Comparison of ENCODE assay signal across 8 cellular contexts in the genomic region with DNA sequence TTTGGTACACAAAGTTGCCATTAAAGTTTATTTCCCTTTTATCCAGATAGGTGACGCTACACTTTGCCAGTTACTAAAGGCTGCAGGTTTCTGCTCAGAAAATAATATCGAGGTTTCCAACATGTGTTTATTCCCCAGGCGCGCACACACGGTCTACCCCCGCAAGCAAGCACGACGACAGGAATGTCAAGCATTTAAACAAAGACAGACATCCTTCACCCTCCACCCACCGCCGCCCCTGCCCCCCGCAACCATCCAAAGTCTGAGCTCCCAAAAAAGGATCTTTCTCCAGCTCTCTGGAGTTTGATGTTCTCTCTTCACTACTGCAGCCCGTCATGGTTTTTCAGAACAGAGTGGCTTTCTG. TPM values are rescaled to one million over a fixed set of nuclear protein-coding genes. Genes with fewer than 3 reads are reported as not detected.
DNase-seq lines count a peak whose midpoint lies in the region; ATAC-seq, FAIRE-seq and TF ChIP-seq lines count a peak whose summit lies in the region.

No MANE protein-coding gene starts in this region.

- no peak for FAIRE-seq in astrocyte (lab: Jason Lieb, UNC)

- peak overlapping the region; percentile 59 for H3K27ac ChIP-seq in astrocyte (ENCODE audit: low read depth, low read length)
- peak overlapping the region in 3 of 4 donors; percentile 15 to 74 (median 54) for H3K27ac ChIP-seq in upper lobe of left lung

- 2% methylated on average over 12 of the region's 12 CpGs for WGBS in upper lobe of left lung, 2 donors

- TF ChIP-seq EP300 in upper lobe of left lung (IDR thresholded peaks at IDR 0.05): no peak

- H2AFZ ChIP-seq in astrocyte (ENCODE audit: low read depth, low read length): peak overlapping the region; percentile 98

- peak overlapping the region; percentile 100 for H3K4me2 ChIP-seq in astrocyte (ENCODE audit: low read length)

- peaks cover 47% of the 10 kb centered on the region for H3K27me3 Mint-ChIP-seq in activated naive CD4-positive, alpha-beta T cell treated with anti-CD3 and anti-CD28 coated beads, Interleukin-2, amount 50 U/mL, for 24 hours
- H3K27me3 Mint-ChIP-seq in activated naive CD4-positive, alpha-beta T cell treated with anti-CD3 and anti-CD28 coated beads for 36 hours (ENCODE audit: low read depth): peaks cover 59% of the 10 kb centered on the region
- H3K27me3 Mint-ChIP-seq in astrocyte (ENCODE audit: low read depth, unreplicated experiment): peaks cover 6% of the 10 kb centered on the region

- H3K9ac ChIP-seq in astrocyte (ENCODE audit: low read length): peak overlapping the region; percentile 83

- H4K20me1 ChIP-seq in astrocyte (ENCODE audit: insufficient read depth, low read length): peaks cover 15% of the 10 kb centered on the region

- DNase-seq in activated naive CD4-positive, alpha-beta T cell treated with anti-CD3 and anti-CD28 coated beads for 36 hours: no peak
- DNase-seq in astrocyte (ENCODE audit: low read depth) (peak; percentile 51), kidney epithelial cell (ENCODE audit: low read depth) (no peak), upper lobe of left lung (peak in 1 of 2 donors; percentile 17), cerebellar nuclear complex (lab: John Stamatoyannopoulos, UW) (no peak), HPDE6-E6E7 (ENCODE audit: extremely low spot score) (no peak), NCI-H82 treated with DMSO at 0.1 percent for 48 hours (lab: John Stamatoyannopoulos, UW; ENCODE audit: unreplicated experiment) (no peak)

- no peaks in the 10 kb centered on the region for H3K9me3 ChIP-seq in astrocyte (ENCODE audit: insufficient read depth, low read depth, low read length)
- no peaks in the 10 kb centered on the region for H3K9me3 ChIP-seq in upper lobe of left lung

- H3K4me3 ChIP-seq in astrocyte (ENCODE audit: insufficient read depth, low read depth, low read length) (peak overlapping the region; percentile 83), kidney epithelial cell (ENCODE audit: low read depth, low read length) (peak overlapping the region; percentile 48), upper lobe of left lung (peak overlapping the region in 3 of 4 donors; percentile 45 to 58 (median 56))

- no peaks in the 10 kb centered on the region for H3K36me3 ChIP-seq in astrocyte (ENCODE audit: insufficient read depth, low read length)
- no peaks in the 10 kb centered on the region for H3K36me3 ChIP-seq in kidney epithelial cell (ENCODE audit: control insufficient read depth, insufficient read depth, low read length)
- H3K36me3 ChIP-seq in upper lobe of left lung: no peaks in the 10 kb centered on the region

- TF ChIP-seq CTCF in astrocyte (IDR thresholded peaks at IDR 0.05; ENCODE audit: insufficient read depth, low read depth, low read length): peak; percentile 20
- TF ChIP-seq CTCF in kidney epithelial cell (IDR thresholded peaks at IDR 0.05; ENCODE audit: insufficient read depth, low read length, poor library complexity, severe bottlenecking): peak; percentile 27
- peak in 1 of 6 experiments; percentile 5 for TF ChIP-seq CTCF in upper lobe of left lung (IDR thresholded peaks at IDR 0.05)

- no peaks in the 10 kb centered on the region for H3K36me3 Mint-ChIP-seq in activated naive CD4-positive, alpha-beta T cell treated with anti-CD3 and anti-CD28 coated beads, Interleukin-2, amount 50 U/mL, for 24 hours
- H3K36me3 Mint-ChIP-seq in activated naive CD4-positive, alpha-beta T cell treated with anti-CD3 and anti-CD28 coated beads for 36 hours (ENCODE audit: low read depth): peaks cover 3% of the 10 kb centered on the region
- peaks cover under 1% of the 10 kb centered on the region for H3K36me3 Mint-ChIP-seq in astrocyte (ENCODE audit: low read depth, unreplicated experiment)

- no peaks in the 10 kb centered on the region for H3K9me3 Mint-ChIP-seq in activated naive CD4-positive, alpha-beta T cell treated with anti-CD3 and anti-CD28 coated beads, Interleukin-2, amount 50 U/mL, for 24 hours
- H3K9me3 Mint-ChIP-seq in activated naive CD4-positive, alpha-beta T cell treated with anti-CD3 and anti-CD28 coated beads for 36 hours: no peaks in the 10 kb centered on the region
- peaks cover 3% of the 10 kb centered on the region for H3K9me3 Mint-ChIP-seq in astrocyte (ENCODE audit: unreplicated experiment)

- peaks cover 25% of the 10 kb centered on the region for H3K79me2 ChIP-seq in astrocyte (ENCODE audit: insufficient read depth, low read length)

- no peak for ATAC-seq in upper lobe of left lung (ENCODE audit: low FRiP score in 2 of 2)

- peaks cover 46% of the 10 kb centered on the region for H3K4me1 Mint-ChIP-seq in activated naive CD4-positive, alpha-beta T cell treated with anti-CD3 and anti-CD28 coated beads, Interleukin-2, amount 50 U/mL, for 24 hours
- peaks cover 45% of the 10 kb centered on the region for H3K4me1 Mint-ChIP-seq in activated naive CD4-positive, alpha-beta T cell treated with anti-CD3 and anti-CD28 coated beads for 36 hours (ENCODE audit: low read depth)
- H3K4me1 Mint-ChIP-seq in astrocyte (ENCODE audit: low read depth, unreplicated experiment): peaks cover 10% of the 10 kb centered on the region

- no peaks in the 10 kb centered on the region for H3K27me3 ChIP-seq in astrocyte (ENCODE audit: insufficient read depth, low read length)
- H3K27me3 ChIP-seq in kidney epithelial cell (ENCODE audit: control insufficient read depth, insufficient read depth, low read length): peaks cover 17% of the 10 kb centered on the region
- peaks cover 0 to 57% (median 27%) of the 10 kb centered on the region in 4 donors for H3K27me3 ChIP-seq in upper lobe of left lung

- CTCF ChIA-PET in activated naive CD4-positive, alpha-beta T cell treated with anti-CD3 and anti-CD28 coated beads for 36 hours (lab: Charles Lee): no interaction called here

- H3K4me1 ChIP-seq in astrocyte (ENCODE audit: insufficient read depth, low read length) (peaks cover 21% of the 10 kb centered on the region), upper lobe of left lung (peaks cover 22 to 63% (median 39%) of the 10 kb centered on the region in 4 donors)

- peak overlapping the region; percentile 27 for H3K4me3 Mint-ChIP-seq in activated naive CD4-positive, alpha-beta T cell treated with anti-CD3 and anti-CD28 coated beads, Interleukin-2, amount 50 U/mL, for 24 hours
- no peak overlapping the region for H3K4me3 Mint-ChIP-seq in activated naive CD4-positive, alpha-beta T cell treated with anti-CD3 and anti-CD28 coated beads for 36 hours
- peak overlapping the region; percentile 95 for H3K4me3 Mint-ChIP-seq in astrocyte (ENCODE audit: unreplicated experiment)

- no peak overlapping the region for H3K27ac Mint-ChIP-seq in activated naive CD4-positive, alpha-beta T cell treated with anti-CD3 and anti-CD28 coated beads, Interleukin-2, amount 50 U/mL, for 24 hours
- H3K27ac Mint-ChIP-seq in activated naive CD4-positive, alpha-beta T cell treated with anti-CD3 and anti-CD28 coated beads for 36 hours: no peak overlapping the region
- H3K27ac Mint-ChIP-seq in astrocyte (ENCODE audit: unreplicated experiment): peak overlapping the region; percentile 93

- no peak for TF ChIP-seq POLR2A in upper lobe of left lung (IDR thresholded peaks at IDR 0.05)

- intact Hi-C loops in activated naive CD4-positive, alpha-beta T cell treated with anti-CD3 and anti-CD28 coated beads for 36 hours (cut with micrococcal nuclease): loop anchor here (10.0 kb wide), 1 partner anchor 956 kb away; no protein-coding TSS in a partner anchor

RNA-seq across cellular contexts. Expression of gene PCDH7, which starts 1.3 kb away (rescaled TPM):
- total RNA-seq in activated naive CD4-positive, alpha-beta T cell treated with anti-CD3 and anti-CD28 coated beads for 36 hours: not detected
- total RNA-seq in astrocyte (40.8 and 45.4 TPM in 2 replicates), kidney epithelial cell (8.2 and 9.7 TPM in 2 replicates), upper lobe of left lung (10 to 100 TPM in 1 of 6 donors, 1 to 10 TPM in 5; 2.0 to 12.9 (median 5.9) TPM)
